Comparison of ENCODE assay signal across 26 cellular contexts in genomic region chr10:20627085-20627484, GRCh38.
A peak's percentile ranks its signal among the peaks of the same experiment; 100 is the strongest.
DNase-seq lines count a peak whose midpoint lies in the region; ATAC-seq, FAIRE-seq and TF ChIP-seq lines count a peak whose summit lies in the region.
"Had no signal": no experiment of that assay in that cellular context is flagged by ENCODE, and none has a peak within 500 bp of the region (broad histone marks: within the 10 kb centered on the region; RNA-seq: fewer than 3 reads in every experiment).

No MANE protein-coding gene starts in this region.

- no peak overlapping the region for H3K27ac ChIP-seq in small intestine (ENCODE audit: low read depth in 1 of 2, low read length in 1 of 2)
- H3K27ac ChIP-seq: BLaER1 had no signal

- H3K9me3 ChIP-seq in mucosa of descending colon (no peaks in the 10 kb centered on the region), small intestine (ENCODE audit: control insufficient read depth, low read depth) (no peaks in the 10 kb centered on the region)
- H3K9me3 ChIP-seq: BE2C, BLaER1 had no signal

- WGBS in small intestine, 3 donors = 9 to 59% (median 54%) methylated on average over 1 of the region's 1 CpG

- peak; percentile 97 for ATAC-seq in mucosa of descending colon
- ATAC-seq in GM18498 (IDR thresholded peaks at IDR 0.05; ENCODE audit: unreplicated experiment) = no peak

- no peaks in the 10 kb centered on the region for H3K27me3 ChIP-seq in small intestine (ENCODE audit: control insufficient read depth in 2 of 2, insufficient read depth in 2 of 2, low read length in 2 of 2)
- H3K27me3 ChIP-seq: BE2C, BLaER1 had no signal

- no peak for DNase-seq in frontal cortex (ENCODE audit: low spot score in 2 of 2)
- DNase-seq in mucosa of descending colon = peak in 1 of 3 donors; percentile 11
- peak; percentile 3 for DNase-seq in small intestine
- no peak for DNase-seq in DMS79 (lab: John Stamatoyannopoulos, UW)
- no peak for DNase-seq in HPDE6-E6E7 (ENCODE audit: extremely low spot score)
- no peak for DNase-seq in superior temporal gyrus (ENCODE audit: extremely low spot score)
- DNase-seq: 8988T; ACHN; BE2C; C1 segment of cervical spinal cord; CD4-positive, alpha-beta memory T cell; CD4-positive, CD25-positive, alpha-beta regulatory T cell; CD8-positive, alpha-beta memory T cell; COR-L47; DMS 273 treated with DMSO at 0.1 percent for 48 hours; DMS153; DMS53; DMS79 treated with DMSO at 0.1 percent for 48 hours; GF-D8 had no signal

- FAIRE-seq in colon (lab: Jason Lieb, UNC) (peak; percentile 96), frontal cortex (lab: Jason Lieb, UNC) (peak; percentile 13), small intestine (lab: Jason Lieb, UNC) (no peak)
- FAIRE-seq: A204.1, G401.6, GM12891, GM18507 had no signal

- no peak for TF ChIP-seq CTCF in mucosa of descending colon (IDR thresholded peaks at IDR 0.05)

- H3K36me3 ChIP-seq in mucosa of descending colon (ENCODE audit: low read depth) (no peaks in the 10 kb centered on the region), small intestine (ENCODE audit: control insufficient read depth in 2 of 2, insufficient read depth in 2 of 2, low read length in 2 of 2) (no peaks in the 10 kb centered on the region)
- H3K36me3 ChIP-seq: BE2C, BLaER1 had no signal

- no peak overlapping the region for H3K4me3 ChIP-seq in mucosa of descending colon
- no peak overlapping the region for H3K4me3 ChIP-seq in small intestine (ENCODE audit: low read depth in 1 of 2, low read length in 2 of 2)
- H3K4me3 ChIP-seq: BLaER1 had no signal

- H3K4me1 ChIP-seq in mucosa of descending colon (ENCODE audit: low read depth) (peaks cover 5% of the 10 kb centered on the region), small intestine (ENCODE audit: control insufficient read depth in 2 of 2, insufficient read depth in 1 of 2, low read depth in 1 of 2, low read length in 1 of 2) (no peaks in the 10 kb centered on the region)
- H3K4me1 ChIP-seq: BLaER1 had no signal

- intact Hi-C loops in mucosa of descending colon (cut with DNase I, micrococcal nuclease) = no loop called here
